34 cellular contexts compared by ENCODE assay signal in the genomic region with DNA sequence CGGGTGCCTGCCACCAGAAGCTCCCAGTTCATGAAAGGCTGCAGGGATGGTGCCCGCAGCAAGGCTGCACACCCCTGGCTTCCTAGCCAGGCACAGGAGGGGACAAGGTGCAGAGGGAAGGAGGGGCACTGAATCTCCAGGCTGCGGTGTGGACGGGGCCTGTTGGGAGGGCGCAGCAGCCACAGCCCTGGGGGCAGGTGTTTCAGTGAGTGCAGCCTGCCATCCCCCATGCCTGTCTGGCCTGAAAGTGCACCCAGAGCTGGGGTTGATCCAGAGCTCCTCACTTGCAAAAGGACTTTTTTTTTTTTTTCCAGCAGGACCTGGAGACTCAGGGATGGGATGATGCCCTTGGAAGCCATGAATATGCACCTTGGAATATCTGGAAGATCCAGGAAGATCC.
"Had no signal": no experiment of that assay in that cellular context is flagged by ENCODE, and none has a peak within 500 bp of the region (broad histone marks: within the 10 kb centered on the region; RNA-seq: fewer than 3 reads in every experiment).

No MANE protein-coding gene starts in this region.

- DNase-seq: activated CD4-positive, alpha-beta memory T cell treated with anti-CD3 and anti-CD28 coated beads for 36 hours; activated CD4-positive, alpha-beta T cell treated with anti-CD3 and anti-CD28 coated beads for 36 hours; activated CD4-positive, alpha-beta T cell treated with anti-CD3 and anti-CD28 coated beads, Interleukin-2, amount 10 ng/mL, durations not matched to agents 24 days and 14 days; activated CD4-positive, CD25-positive, alpha-beta regulatory T cell; activated CD4-positive, CD25-positive, alpha-beta regulatory T cell treated with anti-CD3 and anti-CD28 coated beads, Interleukin-2, amount 50 U/mL, for 72 hours; activated CD8-positive, alpha-beta memory T cell treated with anti-CD3 and anti-CD28 coated beads, Interleukin-2, amount 10 ng/mL, durations not matched to agents 7 days and 5 days; activated CD8-positive, alpha-beta memory T cell treated with anti-CD3 and anti-CD28 coated beads, Interleukin-2, amount 50 U/mL, for 4 hours; activated CD8-positive, alpha-beta T cell treated with anti-CD3 and anti-CD28 coated beads, Interleukin-2, amount 10 ng/mL, durations not matched to agents 7 days and 5 days; activated effector memory CD4-positive, alpha-beta T cell treated with anti-CD3 and anti-CD28 coated beads, Interleukin-2, amount 50 U/mL, for 16 hours; activated naive CD4-positive, alpha-beta T cell treated with anti-CD3 and anti-CD28 coated beads for 36 hours; activated naive CD8-positive, alpha-beta T cell treated with anti-CD3 and anti-CD28 coated beads for 36 hours; activated naive CD8-positive, alpha-beta T cell treated with anti-CD3 and anti-CD28 coated beads, Interleukin-2, amount 50 U/mL, for 24 hours; activated T-cell treated with anti-CD3 and anti-CD28 coated beads, Interleukin-2, amount 50 U/mL, for 1 hour; activated T-cell treated with anti-CD3 and anti-CD28 coated beads, Interleukin-2, amount 50 U/mL, for 48 hours; amygdala; body of pancreas; caudate nucleus; cortex of kidney; dermis blood vessel endothelial cell; effector CD4-positive, alpha-beta T cell; effector memory CD8-positive, alpha-beta T cell; erythroblast; foreskin keratinocyte; gastrocnemius medialis; glutamatergic neuron; T-helper 1 cell; T-helper 17 cell; T1000 had no signal

- H3K4me1 Mint-ChIP-seq: activated CD4-positive, alpha-beta T cell treated with anti-CD3 and anti-CD28 coated beads for 36 hours; activated CD4-positive, alpha-beta T cell treated with anti-CD3 and anti-CD28 coated beads, Interleukin-2, amount 10 ng/mL, durations not matched to agents 24 days and 14 days; activated CD8-positive, alpha-beta memory T cell treated with anti-CD3 and anti-CD28 coated beads, Interleukin-2, amount 10 ng/mL, durations not matched to agents 7 days and 5 days; activated naive CD4-positive, alpha-beta T cell treated with anti-CD3 and anti-CD28 coated beads, Interleukin-2, amount 50 U/mL, for 24 hours; activated naive CD8-positive, alpha-beta T cell treated with anti-CD3 and anti-CD28 coated beads, Interleukin-2, amount 50 U/mL, for 24 hours had no signal

- H3K36me3 ChIP-seq: adrenal gland, esophagus muscularis mucosa, gastrocnemius medialis had no signal

- H3K4me1 ChIP-seq: adrenal gland, body of pancreas, esophagus muscularis mucosa, foreskin keratinocyte, gastrocnemius medialis had no signal

- H3K36me3 Mint-ChIP-seq: activated CD4-positive, alpha-beta memory T cell treated with anti-CD3 and anti-CD28 coated beads for 36 hours; activated CD8-positive, alpha-beta memory T cell treated with anti-CD3 and anti-CD28 coated beads, Interleukin-2, amount 10 ng/mL, durations not matched to agents 7 days and 5 days; activated naive CD4-positive, alpha-beta T cell treated with anti-CD3 and anti-CD28 coated beads, Interleukin-2, amount 50 U/mL, for 24 hours; activated naive CD8-positive, alpha-beta T cell treated with anti-CD3 and anti-CD28 coated beads for 36 hours had no signal

- H3K9me3 Mint-ChIP-seq: activated CD4-positive, alpha-beta memory T cell treated with anti-CD3 and anti-CD28 coated beads for 36 hours; activated CD4-positive, alpha-beta T cell treated with anti-CD3 and anti-CD28 coated beads, Interleukin-2, amount 10 ng/mL, durations not matched to agents 24 days and 14 days; activated naive CD4-positive, alpha-beta T cell treated with anti-CD3 and anti-CD28 coated beads for 36 hours; activated naive CD4-positive, alpha-beta T cell treated with anti-CD3 and anti-CD28 coated beads, Interleukin-2, amount 50 U/mL, for 24 hours; activated naive CD8-positive, alpha-beta T cell treated with anti-CD3 and anti-CD28 coated beads for 36 hours; activated naive CD8-positive, alpha-beta T cell treated with anti-CD3 and anti-CD28 coated beads, Interleukin-2, amount 50 U/mL, for 24 hours; activated T-helper 1 cell treated with anti-CD3 and anti-CD28 coated beads, Interleukin-12 subunit alpha, Interleukin-12 subunit beta, Interleukin-2, Interleukin-4 antibody, amounts not matched to agents 30 ng/mL and 10 ng/mL and 1 ng/mL, durations not matched to agents 14 hours and 24 hours and 36 hours; activated T-helper 2 cell treated with anti-CD3 and anti-CD28 coated beads, Interferon-gamma antibody, Interleukin-2, Interleukin-4, amounts not matched to agents 10 μg/mL and 5 μg/mL and 100 μg/mL, durations not matched to agents 14 hours and 24 hours and 36 hours; effector memory CD8-positive, alpha-beta T cell; T-helper 2 cell treated with Interferon-gamma antibody and Interleukin-4, amounts not matched to agents 5 μg/mL and 100 μg/mL, for 36 hours had no signal

- H3K27ac Mint-ChIP-seq: activated CD4-positive, alpha-beta memory T cell treated with anti-CD3 and anti-CD28 coated beads for 36 hours; activated CD4-positive, alpha-beta T cell treated with anti-CD3 and anti-CD28 coated beads for 36 hours; activated CD4-positive, alpha-beta T cell treated with anti-CD3 and anti-CD28 coated beads, Interleukin-2, amount 10 ng/mL, durations not matched to agents 24 days and 14 days; activated CD8-positive, alpha-beta memory T cell treated with anti-CD3 and anti-CD28 coated beads, Interleukin-2, amount 10 ng/mL, durations not matched to agents 7 days and 5 days; activated CD8-positive, alpha-beta T cell treated with anti-CD3 and anti-CD28 coated beads, Interleukin-2, amount 10 ng/mL, durations not matched to agents 7 days and 5 days; activated naive CD4-positive, alpha-beta T cell treated with anti-CD3 and anti-CD28 coated beads for 36 hours; activated naive CD4-positive, alpha-beta T cell treated with anti-CD3 and anti-CD28 coated beads, Interleukin-2, amount 50 U/mL, for 24 hours; activated naive CD8-positive, alpha-beta T cell treated with anti-CD3 and anti-CD28 coated beads for 36 hours; activated naive CD8-positive, alpha-beta T cell treated with anti-CD3 and anti-CD28 coated beads, Interleukin-2, amount 50 U/mL, for 24 hours; activated T-helper 1 cell treated with anti-CD3 and anti-CD28 coated beads, Interleukin-12 subunit alpha, Interleukin-12 subunit beta, Interleukin-2, Interleukin-4 antibody, amounts not matched to agents 30 ng/mL and 10 ng/mL and 1 ng/mL, durations not matched to agents 14 hours and 24 hours and 36 hours; activated T-helper 2 cell treated with anti-CD3 and anti-CD28 coated beads, Interferon-gamma antibody, Interleukin-2, Interleukin-4, amounts not matched to agents 10 μg/mL and 5 μg/mL and 100 μg/mL, durations not matched to agents 14 hours and 24 hours and 36 hours; effector memory CD8-positive, alpha-beta T cell; T-helper 17 cell; T-helper 2 cell treated with Interferon-gamma antibody and Interleukin-4, amounts not matched to agents 5 μg/mL and 100 μg/mL, for 36 hours had no signal

- H3K9me3 ChIP-seq: adrenal gland, body of pancreas, esophagus muscularis mucosa, gastrocnemius medialis had no signal

- H3K27ac ChIP-seq: adrenal gland, body of pancreas, esophagus muscularis mucosa, foreskin keratinocyte, gastrocnemius medialis had no signal

- H3K4me3 Mint-ChIP-seq: activated CD4-positive, alpha-beta memory T cell treated with anti-CD3 and anti-CD28 coated beads for 36 hours; activated CD4-positive, alpha-beta T cell treated with anti-CD3 and anti-CD28 coated beads for 36 hours; activated CD4-positive, alpha-beta T cell treated with anti-CD3 and anti-CD28 coated beads, Interleukin-2, amount 10 ng/mL, durations not matched to agents 24 days and 14 days; activated CD8-positive, alpha-beta memory T cell treated with anti-CD3 and anti-CD28 coated beads, Interleukin-2, amount 10 ng/mL, durations not matched to agents 7 days and 5 days; activated CD8-positive, alpha-beta T cell treated with anti-CD3 and anti-CD28 coated beads, Interleukin-2, amount 10 ng/mL, durations not matched to agents 7 days and 5 days; activated naive CD4-positive, alpha-beta T cell treated with anti-CD3 and anti-CD28 coated beads for 36 hours; activated naive CD4-positive, alpha-beta T cell treated with anti-CD3 and anti-CD28 coated beads, Interleukin-2, amount 50 U/mL, for 24 hours; activated naive CD8-positive, alpha-beta T cell treated with anti-CD3 and anti-CD28 coated beads for 36 hours; activated naive CD8-positive, alpha-beta T cell treated with anti-CD3 and anti-CD28 coated beads, Interleukin-2, amount 50 U/mL, for 24 hours; activated T-helper 1 cell treated with anti-CD3 and anti-CD28 coated beads, Interleukin-12 subunit alpha, Interleukin-12 subunit beta, Interleukin-2, Interleukin-4 antibody, amounts not matched to agents 30 ng/mL and 10 ng/mL and 1 ng/mL, durations not matched to agents 14 hours and 24 hours and 36 hours; effector memory CD8-positive, alpha-beta T cell; T-helper 17 cell; T-helper 2 cell treated with Interferon-gamma antibody and Interleukin-4, amounts not matched to agents 5 μg/mL and 100 μg/mL, for 36 hours had no signal

- H3K27me3 Mint-ChIP-seq: activated CD4-positive, alpha-beta T cell treated with anti-CD3 and anti-CD28 coated beads, Interleukin-2, amount 10 ng/mL, durations not matched to agents 24 days and 14 days; activated naive CD8-positive, alpha-beta T cell treated with anti-CD3 and anti-CD28 coated beads, Interleukin-2, amount 50 U/mL, for 24 hours had no signal

- H3K4me3 ChIP-seq: adrenal gland, body of pancreas, esophagus muscularis mucosa, gastrocnemius medialis had no signal

- H3K27me3 ChIP-seq: adrenal gland, body of pancreas, foreskin keratinocyte had no signal
